Comparison of ENCODE assay signal across 26 cellular contexts in the genomic region with DNA sequence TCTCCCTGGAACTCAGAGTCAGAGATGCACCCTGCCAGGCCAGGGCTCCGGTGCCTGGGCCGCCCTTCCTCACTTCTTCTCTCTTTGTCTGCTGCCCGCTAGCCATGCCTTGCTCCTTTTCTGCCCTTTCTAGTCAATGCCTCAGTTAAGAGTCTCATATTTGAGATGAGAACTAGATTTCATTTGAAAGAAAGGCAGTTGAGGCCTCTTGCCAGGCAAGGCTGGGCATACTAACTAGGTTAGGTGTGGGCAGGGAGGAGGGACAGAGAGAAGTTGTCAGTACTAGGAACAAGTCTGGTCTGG.
DNase-seq lines count a peak whose midpoint lies in the region; ATAC-seq, FAIRE-seq and TF ChIP-seq lines count a peak whose summit lies in the region.
"Had no signal": no experiment of that assay in that cellular context is flagged by ENCODE, and none has a peak within 500 bp of the region (broad histone marks: within the 10 kb centered on the region; RNA-seq: fewer than 3 reads in every experiment).

No MANE protein-coding gene starts in this region.

- TF ChIP-seq EP300 in gastroesophageal sphincter (IDR thresholded peaks at IDR 0.05) = no peak

- TF ChIP-seq CTCF in astrocyte (IDR thresholded peaks at IDR 0.05; ENCODE audit: insufficient read depth, low read depth, low read length) = no peak
- TF ChIP-seq CTCF in gastroesophageal sphincter (IDR thresholded peaks at IDR 0.05) = no peak
- TF ChIP-seq CTCF in esophagus squamous epithelium (IDR thresholded peaks at IDR 0.05) = no peak
- TF ChIP-seq CTCF in MCF 10A (IDR thresholded peaks at IDR 0.05; ENCODE audit: unreplicated experiment) = no peak

- POLR2A ChIA-PET in MCF 10A (lab: Yijun Ruan, JAX) = no interaction called here

- intact Hi-C loops in esophagus squamous epithelium (cut with DNase I) (no loop called here), MCF 10A (cut with micrococcal nuclease) (no loop called here)

- H3K18ac ChIP-seq in trophoblast cell (ENCODE audit: low read length) = no peak overlapping the region

- H2AK5ac ChIP-seq in trophoblast cell (ENCODE audit: low read length) = no peak overlapping the region

- H2BK5ac ChIP-seq in trophoblast cell (ENCODE audit: low read depth, low read length, poor library complexity) = no peak overlapping the region

- no peak overlapping the region for H3K23ac ChIP-seq in trophoblast cell (ENCODE audit: low read length)

- no peaks in the 10 kb centered on the region for H3K36me3 ChIP-seq in astrocyte (ENCODE audit: insufficient read depth, low read length)
- H3K36me3 ChIP-seq in gastroesophageal sphincter = no peaks in the 10 kb centered on the region
- no peaks in the 10 kb centered on the region for H3K36me3 ChIP-seq in trophoblast cell (ENCODE audit: control insufficient read depth in 1 of 2, insufficient read depth in 2 of 2, low read length in 2 of 2)
- H3K36me3 ChIP-seq in esophagus squamous epithelium = no peaks in the 10 kb centered on the region
- H3K36me3 ChIP-seq: heart left ventricle had no signal

- H4K8ac ChIP-seq in trophoblast cell (ENCODE audit: low read depth, low read length) = peak overlapping the region; percentile 16

- no peak overlapping the region for H2BK120ac ChIP-seq in trophoblast cell (ENCODE audit: insufficient read depth, low read length, poor library complexity)

- H3K4me3 ChIP-seq in astrocyte (ENCODE audit: insufficient read depth, low read depth, low read length) (no peak overlapping the region), gastroesophageal sphincter (no peak overlapping the region), trophoblast cell (ENCODE audit: low read depth, low read length) (no peak overlapping the region), esophagus squamous epithelium (no peak overlapping the region)
- H3K4me3 ChIP-seq: body of pancreas, GM12878 had no signal

- TF ChIP-seq POLR2A in gastroesophageal sphincter (IDR thresholded peaks at IDR 0.05) (no peak), esophagus squamous epithelium (IDR thresholded peaks at IDR 0.05) (no peak)

- H3K9ac ChIP-seq in astrocyte (ENCODE audit: low read length) (peak overlapping the region; percentile 64), trophoblast cell (ENCODE audit: low read length) (no peak overlapping the region)

- CTCF ChIA-PET in MCF 10A (lab: Yijun Ruan, JAX) = no interaction called here

- H3K4me3 Mint-ChIP-seq in astrocyte (ENCODE audit: unreplicated experiment) (no peak overlapping the region), MCF 10A (ENCODE audit: unreplicated experiment) (no peak overlapping the region)
- H3K4me3 Mint-ChIP-seq: activated naive CD8-positive, alpha-beta T cell treated with anti-CD3 and anti-CD28 coated beads, Interleukin-2, amount 50 U/mL, for 24 hours; CD4-positive, CD25-positive, alpha-beta regulatory T cell; memory B cell; naive B cell; T-helper 17 cell had no signal

- H3K36me3 Mint-ChIP-seq in astrocyte (ENCODE audit: low read depth, unreplicated experiment) (no peaks in the 10 kb centered on the region), MCF 10A (ENCODE audit: insufficient read depth, unreplicated experiment) (no peaks in the 10 kb centered on the region)
- H3K36me3 Mint-ChIP-seq: CD4-positive, CD25-positive, alpha-beta regulatory T cell; memory B cell; naive B cell had no signal

- H4K20me1 ChIP-seq in astrocyte (ENCODE audit: insufficient read depth, low read length) = no peaks in the 10 kb centered on the region

- no peaks in the 10 kb centered on the region for H3K9me3 ChIP-seq in astrocyte (ENCODE audit: insufficient read depth, low read depth, low read length)
- no peaks in the 10 kb centered on the region for H3K9me3 ChIP-seq in gastroesophageal sphincter
- H3K9me3 ChIP-seq in trophoblast cell (ENCODE audit: insufficient read depth, low read depth, low read length) = no peaks in the 10 kb centered on the region
- H3K9me3 ChIP-seq in esophagus squamous epithelium = no peaks in the 10 kb centered on the region
- H3K9me3 ChIP-seq: body of pancreas, heart left ventricle had no signal

- H4K12ac ChIP-seq in trophoblast cell (ENCODE audit: low read depth, low read length) = no peak overlapping the region

- H3K9me3 Mint-ChIP-seq in astrocyte (ENCODE audit: unreplicated experiment) (no peaks in the 10 kb centered on the region), MCF 10A (ENCODE audit: unreplicated experiment) (no peaks in the 10 kb centered on the region)
- H3K9me3 Mint-ChIP-seq: activated naive CD8-positive, alpha-beta T cell treated with anti-CD3 and anti-CD28 coated beads, Interleukin-2, amount 50 U/mL, for 24 hours; memory B cell; naive B cell had no signal

- DNase-seq in astrocyte (ENCODE audit: low read depth) (no peak), trophoblast cell (no peak), esophagus squamous epithelium (lab: John Stamatoyannopoulos, UW) (no peak), MCF 10A (ENCODE audit: unreplicated experiment) (no peak), activated gamma-delta T cell (lab: John Stamatoyannopoulos, UW) (no peak)
- DNase-seq: activated CD4-positive, alpha-beta T cell treated with anti-CD3 and anti-CD28 coated beads for 4 hours; activated gamma-delta T cell treated with Interleukin-2 at 50 U/mL for 16 hours; activated naive CD8-positive, alpha-beta T cell treated with anti-CD3 and anti-CD28 coated beads, Interleukin-2, amount 50 U/mL, for 24 hours; activated T-cell treated with anti-CD3 and anti-CD28 coated beads, Interleukin-2, amount 50 U/mL, for 1 hour; body of pancreas; CD4-positive, CD25-positive, alpha-beta regulatory T cell; cerebellar nuclear complex; GOT3; heart left ventricle; left colon; naive B cell; NCI-H1436 treated with DMSO at 0.1 percent for 48 hours; NCI-H2107; RPMI8226; stimulated activated CD4-positive, alpha-beta T cell treated with anti-CD3 and anti-CD28 coated beads, Interleukin-2, amount 100 ng/mL, for 24 hours; T-helper 17 cell had no signal

- H3K4me2 ChIP-seq in astrocyte (ENCODE audit: low read length) (peak overlapping the region; percentile 77), trophoblast cell (ENCODE audit: low read length) (no peak overlapping the region)

- WGBS in gastroesophageal sphincter (ENCODE audit: low coverage in 1 of 2), 2 donors = 58 to 62% methylated on average over 3 of the region's 3 CpGs
- no CpG with 5 or more reads among the region's 3 CpGs for WGBS in trophoblast cell (ENCODE audit: extremely low coverage, insufficient coverage, insufficient read length)
- 45 to 56% methylated on average over 3 of the region's 3 CpGs for WGBS in esophagus squamous epithelium, 2 donors

- H3K27ac ChIP-seq in astrocyte (ENCODE audit: low read depth, low read length) (no peak overlapping the region), gastroesophageal sphincter (peak overlapping the region; percentile 3 to 62 (median 28)), trophoblast cell (ENCODE audit: low read depth, low read length) (no peak overlapping the region), temporal lobe (ENCODE audit: low read depth, low read length) (peak overlapping the region; percentile 14), esophagus squamous epithelium (peak overlapping the region in 1 of 4 donors; percentile 4)

- H3K4me1 ChIP-seq in astrocyte (ENCODE audit: insufficient read depth, low read length) (peaks cover 29% of the 10 kb centered on the region), gastroesophageal sphincter (peaks cover 0 to 56% (median 20%) of the 10 kb centered on the region in 3 donors), trophoblast cell (ENCODE audit: control insufficient read depth in 1 of 2, insufficient read depth in 2 of 2, low read length in 2 of 2) (peaks cover 0 to 5% of the 10 kb centered on the region in 2 experiments), esophagus squamous epithelium (peaks cover 0 to 11% (median 0%) of the 10 kb centered on the region in 3 donors)

- no peaks in the 10 kb centered on the region for H3K27me3 Mint-ChIP-seq in astrocyte (ENCODE audit: low read depth, unreplicated experiment)
- H3K27me3 Mint-ChIP-seq in MCF 10A (ENCODE audit: insufficient read depth, unreplicated experiment) = no peaks in the 10 kb centered on the region
- H3K27me3 Mint-ChIP-seq: activated naive CD8-positive, alpha-beta T cell treated with anti-CD3 and anti-CD28 coated beads, Interleukin-2, amount 50 U/mL, for 24 hours; memory B cell; naive B cell; T-helper 17 cell had no signal

- FAIRE-seq in astrocyte (lab: Jason Lieb, UNC) = peak; percentile 13
- FAIRE-seq: GM12878 had no signal

- peaks cover 4% of the 10 kb centered on the region for H3K4me1 Mint-ChIP-seq in astrocyte (ENCODE audit: low read depth, unreplicated experiment)
- H3K4me1 Mint-ChIP-seq in MCF 10A (ENCODE audit: insufficient read depth, unreplicated experiment) = peaks cover 6% of the 10 kb centered on the region

- no peak overlapping the region for H4K91ac ChIP-seq in trophoblast cell (ENCODE audit: low read depth, low read length)

- H3K27ac Mint-ChIP-seq in astrocyte (ENCODE audit: unreplicated experiment) (no peak overlapping the region), MCF 10A (ENCODE audit: low read depth, unreplicated experiment) (no peak overlapping the region)
- H3K27ac Mint-ChIP-seq: activated naive CD8-positive, alpha-beta T cell treated with anti-CD3 and anti-CD28 coated beads, Interleukin-2, amount 50 U/mL, for 24 hours; memory B cell; T-helper 17 cell had no signal

- no TSS peak for BruUV-seq in MCF 10A (replicated peaks; lab: Mats Ljungman, UMichigan)

- H3K27me3 ChIP-seq in astrocyte (ENCODE audit: insufficient read depth, low read length) (no peaks in the 10 kb centered on the region), gastroesophageal sphincter (no peaks in the 10 kb centered on the region), trophoblast cell (ENCODE audit: insufficient read depth, low read length) (no peaks in the 10 kb centered on the region), esophagus squamous epithelium (no peaks in the 10 kb centered on the region)
- H3K27me3 ChIP-seq: body of pancreas, heart left ventricle had no signal

- H3K79me1 ChIP-seq in trophoblast cell (ENCODE audit: low read length) = no peaks in the 10 kb centered on the region

- peak overlapping the region; percentile 4 for H2BK12ac ChIP-seq in trophoblast cell (ENCODE audit: low read length)

- no peaks in the 10 kb centered on the region for H3K79me2 ChIP-seq in astrocyte (ENCODE audit: insufficient read depth, low read length)
- H3K79me2 ChIP-seq in trophoblast cell (ENCODE audit: control insufficient read depth, insufficient read depth, low read length, poor library complexity) = no peaks in the 10 kb centered on the region

- no peak overlapping the region for H3K14ac ChIP-seq in trophoblast cell (ENCODE audit: low read length)

- ATAC-seq in gastroesophageal sphincter (no peak), GM21786 (IDR thresholded peaks at IDR 0.05; ENCODE audit: unreplicated experiment) (no peak)
- ATAC-seq: activated naive CD8-positive, alpha-beta T cell treated with anti-CD3 and anti-CD28 coated beads, Interleukin-2, amount 50 U/mL, for 24 hours; GM12878; left colon; T-helper 17 cell had no signal

- H3K4ac ChIP-seq in trophoblast cell (ENCODE audit: low read depth, low read length) = no peak overlapping the region

- H2AFZ ChIP-seq in astrocyte (ENCODE audit: low read depth, low read length) (peak overlapping the region; percentile 81), trophoblast cell (ENCODE audit: insufficient read depth, low read length, poor library complexity) (peak overlapping the region; percentile 25)

Comparison
In these comparisons a context has a peak if more than half of its experiments do, and no peak if none do; other contexts are left out.
1. H3K27ac ChIP-seq: peak in gastroesophageal sphincter (4 of 4) and temporal lobe (single experiment); none in astrocyte (single experiment) and trophoblast cell (single experiment).